Comparison of ENCODE assay signal across 25 cellular contexts in the genomic region with DNA sequence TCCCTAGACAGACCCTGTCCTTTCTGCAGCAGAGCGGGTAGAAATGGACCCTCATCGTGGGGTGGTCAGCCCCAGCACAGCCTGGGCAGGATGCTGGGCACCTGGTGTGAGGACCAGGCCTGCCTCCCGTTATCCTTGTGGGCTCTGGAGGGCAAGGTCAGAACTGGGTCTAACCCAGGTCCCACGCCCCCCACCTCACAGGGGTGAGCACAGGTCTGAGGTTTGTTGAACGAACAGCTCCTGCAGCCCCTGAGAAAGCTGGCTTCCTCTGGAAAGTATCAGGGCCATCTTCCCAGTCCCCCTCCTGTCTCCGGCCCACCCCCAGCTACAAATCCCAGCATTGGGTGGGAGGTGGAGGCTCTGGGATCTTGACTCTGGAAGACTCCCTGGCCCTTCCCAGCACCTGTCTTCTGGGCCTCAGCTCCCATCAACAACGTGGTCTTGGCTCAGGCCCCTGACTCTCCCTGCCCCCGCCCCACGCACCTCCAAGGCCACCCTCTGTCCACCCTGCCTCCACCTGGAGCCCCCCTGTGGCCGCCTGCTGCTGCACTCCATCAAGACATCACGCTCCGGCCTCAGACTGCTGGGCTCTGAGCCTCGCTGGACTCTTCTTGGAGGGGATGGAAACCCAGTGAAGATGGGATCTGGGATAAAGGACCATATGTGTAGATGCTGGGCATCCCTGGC.
"Had no signal": no experiment of that assay in that cellular context is flagged by ENCODE, and none has a peak within 500 bp of the region (broad histone marks: within the 10 kb centered on the region; RNA-seq: fewer than 3 reads in every experiment).

No MANE protein-coding gene starts in this region.

- H3K27ac ChIP-seq: coronary artery, esophagus squamous epithelium, gastrocnemius medialis, heart left ventricle, hepatocyte, left lung, neutrophil, parathyroid adenoma, prostate gland, right atrium auricular region, testis, tibial artery had no signal

- FAIRE-seq: endometrium, islet of Langerhans, urothelium cell line had no signal

- H3K4me3 ChIP-seq: coronary artery, esophagus squamous epithelium, gastrocnemius medialis, heart left ventricle, hepatocyte, left lung, prostate gland, right atrium auricular region, smooth muscle cell, testis, tibial artery had no signal

- H2AFZ ChIP-seq: hepatocyte, parathyroid adenoma had no signal

- H3K9me3 ChIP-seq: esophagus squamous epithelium, gastrocnemius medialis, left lung, neutrophil, prostate gland, right atrium auricular region, testis had no signal

- DNase-seq: dermis blood vessel endothelial cell; effector memory CD8-positive, alpha-beta T cell; erythroblast; esophagus squamous epithelium; gastrocnemius medialis; heart left ventricle; left cardiac atrium; natural killer cell; stimulated activated CD4-positive, alpha-beta T cell treated with anti-CD3 and anti-CD28 coated beads, Interleukin-2, amount 100 ng/mL, for 24 hours; stimulated activated CD4-positive, alpha-beta T cell treated with anti-CD3 and anti-CD28 coated beads, Interleukin-4, amount 100 ng/mL, for 4 hours; stimulated activated naive CD8-positive, alpha-beta T cell treated with anti-CD3 and anti-CD28 coated beads, Interleukin-15, Interleukin-2, amounts not matched to agents 100 U/mL and 50 U/mL, for 24 hours; substantia nigra; testis; tibial artery had no signal

- H3K9ac ChIP-seq: parathyroid adenoma had no signal

- H3K4me1 ChIP-seq: gastrocnemius medialis, left lung, parathyroid adenoma, prostate gland, right atrium auricular region, testis, tibial artery had no signal

- H3K36me3 ChIP-seq: esophagus squamous epithelium, gastrocnemius medialis, heart left ventricle, left lung, neutrophil, prostate gland, right atrium auricular region, tibial artery had no signal

- H3K4me2 ChIP-seq: hepatocyte, smooth muscle cell had no signal

- H3K27me3 ChIP-seq: gastrocnemius medialis, hepatocyte, left lung, neutrophil, right atrium auricular region, testis had no signal

- H3K79me2 ChIP-seq: hepatocyte, parathyroid adenoma had no signal
